In the genomic region with DNA sequence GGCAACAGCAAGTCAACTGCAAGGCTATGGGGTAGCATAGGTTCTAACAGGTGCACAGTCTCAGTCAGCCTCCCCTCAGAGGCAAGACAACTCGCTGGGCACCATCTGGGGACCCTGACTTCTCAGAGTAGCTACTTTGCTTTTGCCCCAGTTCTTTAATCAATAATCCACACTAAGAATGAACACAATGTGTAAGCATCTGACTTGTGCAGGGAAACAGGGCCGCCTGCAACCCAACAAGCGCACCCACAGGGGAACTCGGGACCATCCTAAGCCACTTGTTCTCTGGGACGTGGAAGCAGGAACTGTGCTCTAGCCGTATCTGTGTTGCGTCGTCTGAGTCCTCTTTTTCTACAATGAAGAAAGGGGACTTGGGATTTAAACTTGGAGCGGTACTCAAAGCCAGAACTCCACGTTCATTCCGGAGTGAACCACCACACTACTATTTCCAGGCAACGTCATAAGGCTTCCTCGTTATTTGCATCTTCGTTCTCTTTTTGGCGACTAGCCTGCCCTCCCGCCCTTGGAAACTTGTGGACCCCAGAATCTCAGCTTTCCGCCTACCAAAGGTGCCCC, we compare ENCODE assay signal across 8 cellular contexts. TPM values are rescaled to one million over a fixed set of nuclear protein-coding genes. Genes with fewer than 3 reads are reported as not detected.
A peak's percentile ranks its signal among the peaks of the same experiment; 100 is the strongest.
DNase-seq lines count a peak whose midpoint lies in the region; ATAC-seq and TF ChIP-seq lines count a peak whose summit lies in the region.

No MANE protein-coding gene starts in this region.

- H3K4me3 Mint-ChIP-seq in activated naive CD8-positive, alpha-beta T cell treated with anti-CD3 and anti-CD28 coated beads for 36 hours: peak overlapping the region; percentile 89

- no peak overlapping the region for H3K9ac ChIP-seq in rectal smooth muscle tissue (ENCODE audit: low read length)

- H3K36me3 Mint-ChIP-seq in activated naive CD8-positive, alpha-beta T cell treated with anti-CD3 and anti-CD28 coated beads for 36 hours: peaks cover 2% of the 10 kb centered on the region

- H3K4me1 ChIP-seq in right atrium auricular region: peaks cover 0 to 15% of the 10 kb centered on the region in 2 donors
- peaks cover 7% of the 10 kb centered on the region for H3K4me1 ChIP-seq in rectal smooth muscle tissue (ENCODE audit: control insufficient read depth, insufficient read depth, low read length)

- no peak for TF ChIP-seq CTCF in right atrium auricular region (IDR thresholded peaks at IDR 0.05)

- H3K9me3 Mint-ChIP-seq in activated naive CD8-positive, alpha-beta T cell treated with anti-CD3 and anti-CD28 coated beads for 36 hours: no peaks in the 10 kb centered on the region

- H3K27me3 Mint-ChIP-seq in activated naive CD8-positive, alpha-beta T cell treated with anti-CD3 and anti-CD28 coated beads for 36 hours: peaks cover 20% of the 10 kb centered on the region

- H3K4me1 Mint-ChIP-seq in activated naive CD8-positive, alpha-beta T cell treated with anti-CD3 and anti-CD28 coated beads for 36 hours: peaks cover 8% of the 10 kb centered on the region

- peak overlapping the region; percentile 44 for H3K27ac Mint-ChIP-seq in activated naive CD8-positive, alpha-beta T cell treated with anti-CD3 and anti-CD28 coated beads for 36 hours

- DNase-seq in activated naive CD8-positive, alpha-beta T cell treated with anti-CD3 and anti-CD28 coated beads for 36 hours: no peak
- DNase-seq in right atrium auricular region (ENCODE audit: low spot score): no peak
- DNase-seq in activated effector memory CD4-positive, alpha-beta T cell treated with anti-CD3 and anti-CD28 coated beads, Interleukin-2, amount 50 U/mL, for 16 hours: no peak
- no peak for DNase-seq in HUDEP-2 (lab: John Stamatoyannopoulos, UW; ENCODE audit: unreplicated experiment in 76 of 76)
- no peak for DNase-seq in NOMO-1 (lab: John Stamatoyannopoulos, UW; ENCODE audit: unreplicated experiment in 2 of 2)

- no peak for ATAC-seq in GM18502 (IDR thresholded peaks at IDR 0.05; ENCODE audit: poor library complexity, unreplicated experiment)

- no peaks in the 10 kb centered on the region for H3K9me3 ChIP-seq in right atrium auricular region

- H3K4me3 ChIP-seq in GM08714 (ENCODE audit: low read length) (peak overlapping the region; percentile 60; the same call in 1 of the 2 replicates), right atrium auricular region (peak overlapping the region; percentile 68 to 74), rectal smooth muscle tissue (ENCODE audit: low read length) (peak overlapping the region; percentile 89)

- H3K27me3 ChIP-seq in right atrium auricular region (no peaks in the 10 kb centered on the region), rectal smooth muscle tissue (ENCODE audit: control insufficient read depth, insufficient read depth, low read length) (no peaks in the 10 kb centered on the region)

- H3K27ac ChIP-seq in right atrium auricular region: peak overlapping the region; percentile 69 to 84
- peak overlapping the region; percentile 94 for H3K27ac ChIP-seq in rectal smooth muscle tissue (ENCODE audit: low read depth, low read length)

- H3K36me3 ChIP-seq in right atrium auricular region (no peaks in the 10 kb centered on the region), rectal smooth muscle tissue (ENCODE audit: control insufficient read depth, insufficient read depth, low read length) (no peaks in the 10 kb centered on the region)

RNA-seq across cellular contexts. Expression of a gene that starts 1.8 kb away (rescaled TPM):
- 1 to 10 TPM; 1.3 TPM for total RNA-seq in activated naive CD8-positive, alpha-beta T cell treated with anti-CD3 and anti-CD28 coated beads for 36 hours
- 1 to 10 TPM in 1 of 2 donors, under 1 TPM in 1; 0.85 to 2.9 TPM for total RNA-seq in right atrium auricular region

RNA-seq across cellular contexts. Expression of a gene that starts 3.7 kb away (rescaled TPM):
- total RNA-seq in activated naive CD8-positive, alpha-beta T cell treated with anti-CD3 and anti-CD28 coated beads for 36 hours: not detected
- not detected for total RNA-seq in right atrium auricular region

RNA-seq across cellular contexts. Expression of a gene that starts 45.5 kb away (rescaled TPM):
- 1 to 10 TPM; 7.7 to 9.4 TPM for total RNA-seq in activated naive CD8-positive, alpha-beta T cell treated with anti-CD3 and anti-CD28 coated beads for 36 hours
- total RNA-seq in right atrium auricular region: 10 to 100 TPM in 1 of 2 donors, 1 to 10 TPM in 1; 8.4 to 10.3 TPM
